Comparison of ENCODE assay signal across 11 cellular contexts in the genomic region with DNA sequence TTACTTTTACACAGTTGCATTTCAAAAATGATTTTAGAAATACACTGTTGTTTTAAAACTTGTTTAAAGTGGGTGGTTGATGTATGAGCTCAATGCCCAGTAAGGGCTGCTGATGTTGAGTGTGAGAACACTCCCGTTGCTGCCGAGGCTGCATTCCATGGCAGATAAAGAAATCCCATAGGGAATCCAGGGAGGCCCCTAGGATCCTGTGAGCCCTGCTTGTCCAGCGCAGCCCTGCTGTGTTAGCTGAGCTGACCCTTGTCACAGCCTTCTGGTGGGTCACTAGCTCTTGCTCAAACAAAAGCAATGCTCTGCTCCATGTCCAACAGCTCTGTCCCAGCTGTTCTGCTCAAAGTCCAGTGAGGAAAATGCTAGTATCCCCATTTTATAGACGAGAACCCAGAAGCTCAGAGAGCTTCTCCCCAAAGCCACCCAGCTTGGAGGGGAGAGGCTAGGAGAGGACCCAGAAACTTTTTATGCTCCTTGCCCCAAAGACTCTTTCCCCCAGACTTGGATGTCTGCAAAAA. TPM values are rescaled to one million over a fixed set of nuclear protein-coding genes. Genes with fewer than 3 reads are reported as not detected.
DNase-seq lines count a peak whose midpoint lies in the region; ATAC-seq and TF ChIP-seq lines count a peak whose summit lies in the region.
"Had no signal": no experiment of that assay in that cellular context is flagged by ENCODE, and none has a peak within 500 bp of the region (broad histone marks: within the 10 kb centered on the region; RNA-seq: fewer than 3 reads in every experiment).

No MANE protein-coding gene starts in this region.

- peaks cover 73% of the 10 kb centered on the region for H3K4me1 ChIP-seq in adipocyte (ENCODE audit: control insufficient read depth, insufficient read depth, low read length)

- peak; percentile 56 for DNase-seq in ELR (ENCODE audit: low read depth)
- DNase-seq in adipocyte (ENCODE audit: low read depth), result peak; percentile 89
- no peak for DNase-seq in left cardiac atrium
- peak; percentile 60 for DNase-seq in retinal pigment epithelial cell (ENCODE audit: low read depth)
- DNase-seq in NCI-H774 (lab: John Stamatoyannopoulos, UW), result no peak
- DNase-seq in NCI-H526 treated with DMSO at 0.1 percent for 48 hours (lab: John Stamatoyannopoulos, UW), result no peak
- no peak for DNase-seq in NOMO-1 treated with dmso at 0.1 percent for 144 hours (lab: John Stamatoyannopoulos, UW; ENCODE audit: unreplicated experiment)
- no peak for DNase-seq in NCI-H2107 treated with DMSO at 0.1 percent for 48 hours (lab: John Stamatoyannopoulos, UW; ENCODE audit: unreplicated experiment)
- DNase-seq: SHP77 had no signal

- H3K9me3 ChIP-seq in adipocyte (ENCODE audit: control insufficient read depth, low read length), result no peaks in the 10 kb centered on the region

- peak overlapping the region; percentile 81 for H3K9ac ChIP-seq in adipocyte (ENCODE audit: low read length)

- H3K27me3 ChIP-seq in adipocyte (replicated peaks; ENCODE audit: control insufficient read depth, insufficient read depth, low read length), result no peaks in the 10 kb centered on the region

- intact Hi-C loops in left cardiac atrium (cut with DNase I), result no loop called here

- no peaks in the 10 kb centered on the region for H3K36me3 ChIP-seq in adipocyte (ENCODE audit: control insufficient read depth, insufficient read depth, low read length, severe bottlenecking)

- peak overlapping the region; percentile 69 for H3K4me3 ChIP-seq in adipocyte (ENCODE audit: low read length)
- no peak overlapping the region for H3K4me3 ChIP-seq in retinal pigment epithelial cell (ENCODE audit: low read length)
- H3K4me3 ChIP-seq: lung had no signal

- ATAC-seq in left cardiac atrium, result peak; percentile 42 to 68

- TF ChIP-seq CTCF in retinal pigment epithelial cell (conservative IDR thresholded peaks at IDR 0.05; ENCODE audit: low read depth, low read length), result no peak

RNA-seq across cellular contexts. Expression of a gene that starts 18.6 kb away (rescaled TPM):
- 100 to 1,000 TPM; 106 to 151 TPM for total RNA-seq in left cardiac atrium

RNA-seq across cellular contexts. Expression of a gene that starts 54.2 kb away (rescaled TPM):
- 100 to 1,000 TPM in 1 of 2 donors, 10 to 100 TPM in 1; 96.3 to 131 TPM for total RNA-seq in left cardiac atrium

RNA-seq across cellular contexts. Expression of a gene that starts 54.3 kb away (rescaled TPM):
- total RNA-seq in left cardiac atrium, result under 1 TPM; 0.10 to 0.65 TPM
- total RNA-seq: temporal lobe had no signal

Comparison
In these comparisons a context has a peak if more than half of its experiments do, and no peak if none do; other contexts are left out.
1. DNase-seq: peak in ELR (single experiment), adipocyte (single experiment) and retinal pigment epithelial cell (single experiment); none in left cardiac atrium (single experiment), NCI-H774 (single experiment), NCI-H526 treated with DMSO at 0.1 percent for 48 hours (single experiment), NOMO-1 treated with dmso at 0.1 percent for 144 hours (single experiment) and NCI-H2107 treated with DMSO at 0.1 percent for 48 hours (single experiment).